In the genomic region with DNA sequence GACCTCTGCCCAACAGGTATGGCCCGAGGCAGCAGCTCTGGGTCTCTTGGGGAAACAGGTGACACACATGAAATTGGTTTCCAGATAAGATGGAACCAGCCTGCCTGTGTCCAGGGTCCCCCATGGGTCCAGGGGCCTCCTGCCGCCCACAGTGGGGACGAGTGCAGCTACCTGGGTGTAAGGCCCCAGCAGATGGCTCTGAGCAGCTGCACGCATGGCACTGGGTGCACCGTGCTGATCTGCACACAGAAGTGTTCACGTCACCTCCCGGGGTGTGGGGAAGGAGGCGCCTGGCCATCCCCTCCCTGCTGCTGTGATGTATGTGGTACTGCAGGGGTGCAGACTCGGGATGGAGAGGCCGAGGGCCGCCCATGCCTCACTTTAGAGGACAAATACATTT, we compare ENCODE assay signal across 26 cellular contexts.
"Had no signal": no experiment of that assay in that cellular context is flagged by ENCODE, and none has a peak within 500 bp of the region (broad histone marks: within the 10 kb centered on the region; RNA-seq: fewer than 3 reads in every experiment).

No MANE protein-coding gene starts in this region.

- H3K9me3 Mint-ChIP-seq: natural killer cell; stimulated activated effector memory CD8-positive, alpha-beta T cell treated with anti-CD3 and anti-CD28 coated beads, Interleukin-12 subunit alpha, Interleukin-12 subunit beta, amount 100 ng/mL, for 72 hours; type B pancreatic cell had no signal

- H3K27ac ChIP-seq: epithelial cell of prostate, esophagus muscularis mucosa, foreskin keratinocyte, gastroesophageal sphincter, heart left ventricle, hepatocyte, lower lobe of right lung, neutrophil, parathyroid adenoma, prostate gland, right atrium auricular region, stomach, testis, tibial artery had no signal

- H3K4me1 Mint-ChIP-seq: endodermal cell, natural killer cell had no signal

- H3K27ac Mint-ChIP-seq: natural killer cell; stimulated activated effector memory CD8-positive, alpha-beta T cell treated with anti-CD3 and anti-CD28 coated beads, Interleukin-12 subunit alpha, Interleukin-12 subunit beta, amount 100 ng/mL, for 72 hours; type B pancreatic cell had no signal

- H2AFZ ChIP-seq: hepatocyte, parathyroid adenoma had no signal

- H3K27me3 Mint-ChIP-seq: type B pancreatic cell had no signal

- H3K36me3 ChIP-seq: neutrophil had no signal

- H3K4me3 ChIP-seq: esophagus muscularis mucosa, gastroesophageal sphincter, heart left ventricle, hepatocyte, lower lobe of right lung, prostate gland, right atrium auricular region, smooth muscle cell, stomach, testis, tibial artery had no signal

- H3K36me3 Mint-ChIP-seq: natural killer cell; stimulated activated effector memory CD8-positive, alpha-beta T cell treated with anti-CD3 and anti-CD28 coated beads, Interleukin-12 subunit alpha, Interleukin-12 subunit beta, amount 100 ng/mL, for 72 hours had no signal

- H3K9me3 ChIP-seq: esophagus muscularis mucosa, gastroesophageal sphincter, heart left ventricle, lower lobe of right lung, neutrophil, prostate gland, right atrium auricular region, stomach, testis, tibial artery had no signal

- DNase-seq: effector CD8-positive, alpha-beta T cell; foreskin keratinocyte; kidney; left cardiac atrium; left ventricle myocardium superior; lower lobe of right lung; natural killer cell; stimulated activated CD4-positive, alpha-beta T cell treated with anti-CD3 and anti-CD28 coated beads, Interleukin-2, amount 100 ng/mL, for 24 hours; stimulated activated CD4-positive, alpha-beta T cell treated with anti-CD3 and anti-CD28 coated beads, Interleukin-4, amount 100 ng/mL, for 24 hours; stimulated activated naive CD4-positive, alpha-beta T cell treated with Interleukin-2 at 50 U/mL for 16 hours; stomach; testis; tibial artery had no signal

- H3K4me2 ChIP-seq: hepatocyte, smooth muscle cell had no signal

- H3K4me3 Mint-ChIP-seq: endodermal cell; natural killer cell; stimulated activated effector memory CD8-positive, alpha-beta T cell treated with anti-CD3 and anti-CD28 coated beads, Interleukin-12 subunit alpha, Interleukin-12 subunit beta, amount 100 ng/mL, for 72 hours; type B pancreatic cell had no signal

- H3K79me2 ChIP-seq: hepatocyte, parathyroid adenoma had no signal

- H3K4me1 ChIP-seq: esophagus muscularis mucosa, foreskin keratinocyte, gastroesophageal sphincter, heart left ventricle, lower lobe of right lung, parathyroid adenoma, prostate gland, right atrium auricular region, stomach, testis, tibial artery had no signal

- H3K27me3 ChIP-seq: esophagus muscularis mucosa, foreskin keratinocyte, gastroesophageal sphincter, heart left ventricle, hepatocyte, neutrophil, right atrium auricular region, stomach, testis, tibial artery had no signal
